Comparison of ENCODE assay signal across 9 cellular contexts in genomic region chr12:54052745-54053624, GRCh38. TPM values are rescaled to one million over a fixed set of nuclear protein-coding genes. Genes with fewer than 3 reads are reported as not detected.
DNase-seq lines count a peak whose midpoint lies in the region; ATAC-seq and TF ChIP-seq lines count a peak whose summit lies in the region.
"Had no signal": no experiment of that assay in that cellular context is flagged by ENCODE, and none has a peak within 500 bp of the region (broad histone marks: within the 10 kb centered on the region; RNA-seq: fewer than 3 reads in every experiment).

No MANE protein-coding gene starts in this region.

- H3K27me3 ChIP-seq in BE2C (no peaks in the 10 kb centered on the region), transverse colon (peaks cover 100% of the 10 kb centered on the region)

- peak overlapping the region; percentile 25 to 64 (median 52) for H3K27ac ChIP-seq in transverse colon

- in situ Hi-C loops in transverse colon (cut with MboI; ENCODE audit: low pct_ligation_motif_present in 1 of 4, low pct_unique_long_range_greater_than_20kb in 1 of 4, low sequenced_read_pairs in 3 of 4) = no loop called here

- WGBS in transverse colon (ENCODE audit: low coverage in 1 of 2), 2 donors = 21 to 29% methylated on average over 2 to 21 of the region's 23 CpGs

- TF ChIP-seq CTCF in BE2C (IDR thresholded peaks at IDR 0.05; ENCODE audit: low read depth, low read length) (no peak), transverse colon (IDR thresholded peaks at IDR 0.05) (no peak)

- H3K9me3 Mint-ChIP-seq in activated naive CD8-positive, alpha-beta T cell treated with anti-CD3 and anti-CD28 coated beads for 36 hours = no peaks in the 10 kb centered on the region

- DNase-seq in BE2C (peak; percentile 39), GM19238 (ENCODE audit: insufficient read length, low spot score) (peak; percentile 70), left lobe of liver (ENCODE audit: low spot score) (no peak), transverse colon (no peak), NCI-H510A (lab: John Stamatoyannopoulos, UW) (no peak), putamen (ENCODE audit: low spot score) (no peak)
- DNase-seq in activated naive CD8-positive, alpha-beta T cell treated with anti-CD3 and anti-CD28 coated beads for 36 hours = no peak

- peak overlapping the region; percentile 80 for H3K4me3 ChIP-seq in BE2C (ENCODE audit: low read depth, low read length)
- H3K4me3 ChIP-seq in transverse colon = peak overlapping the region; percentile 28 to 46 (median 41)

- ATAC-seq in HG03457 (IDR thresholded peaks at IDR 0.05; ENCODE audit: unreplicated experiment) = peak; percentile 63
- peak; percentile 21 for ATAC-seq in left lobe of liver

- peak overlapping the region; percentile 53 for H3K27ac Mint-ChIP-seq in activated naive CD8-positive, alpha-beta T cell treated with anti-CD3 and anti-CD28 coated beads for 36 hours

- peaks cover 8% of the 10 kb centered on the region for H3K36me3 ChIP-seq in BE2C
- H3K36me3 ChIP-seq in transverse colon = no peaks in the 10 kb centered on the region

- peak overlapping the region; percentile 68 for H3K4me3 Mint-ChIP-seq in activated naive CD8-positive, alpha-beta T cell treated with anti-CD3 and anti-CD28 coated beads for 36 hours

- peaks cover 28% of the 10 kb centered on the region for H3K4me1 Mint-ChIP-seq in activated naive CD8-positive, alpha-beta T cell treated with anti-CD3 and anti-CD28 coated beads for 36 hours

- TF ChIP-seq EP300 in transverse colon (IDR thresholded peaks at IDR 0.05; ENCODE audit: low read depth) = no peak

- peaks cover 93% of the 10 kb centered on the region for H3K27me3 Mint-ChIP-seq in activated naive CD8-positive, alpha-beta T cell treated with anti-CD3 and anti-CD28 coated beads for 36 hours

- no peak for TF ChIP-seq POLR2A in transverse colon (IDR thresholded peaks at IDR 0.05)

- H3K4me1 ChIP-seq in BE2C (peaks cover 15% of the 10 kb centered on the region), transverse colon (peaks cover 0 to 33% (median 16%) of the 10 kb centered on the region in 4 donors)

- H3K9me3 ChIP-seq in BE2C (no peaks in the 10 kb centered on the region), transverse colon (no peaks in the 10 kb centered on the region)

- intact Hi-C loops in transverse colon (cut with DNase I; ENCODE audit: low total_unique reads) = no loop called here

- H3K36me3 Mint-ChIP-seq in activated naive CD8-positive, alpha-beta T cell treated with anti-CD3 and anti-CD28 coated beads for 36 hours = no peaks in the 10 kb centered on the region

RNA-seq across cellular contexts. Expression of gene HOXC4, which starts 0.7 kb away (rescaled TPM):
- polyA plus RNA-seq in BE2C (2012; ENCODE audit: insufficient read depth, insufficient read length, low read depth) = 43.8 TPM
- total RNA-seq in activated naive CD8-positive, alpha-beta T cell treated with anti-CD3 and anti-CD28 coated beads for 36 hours = 1 to 10 TPM in 1 of 2 experiments, under 1 TPM in 1; 0.56 to 1.0 TPM
- total RNA-seq in left lobe of liver (0.10 TPM), transverse colon (under 1 TPM in 2 of 4 donors, not detected in 2; 0.64 to 0.68 TPM)
- total RNA-seq: lung microvascular endothelial cell had no signal

RNA-seq across cellular contexts. Expression of gene HOXC5, which starts 20.1 kb away (rescaled TPM):
- polyA plus RNA-seq in BE2C (2012; ENCODE audit: insufficient read depth, insufficient read length, low read depth) = 8.1 TPM
- total RNA-seq in activated naive CD8-positive, alpha-beta T cell treated with anti-CD3 and anti-CD28 coated beads for 36 hours = not detected
- total RNA-seq in left lobe of liver (not detected), transverse colon (under 1 TPM in 2 of 4 donors, not detected in 2; 0.27 to 0.60 TPM)
- total RNA-seq: lung microvascular endothelial cell had no signal

RNA-seq across cellular contexts. Expression of gene HOXC6, which starts 24.7 kb away (rescaled TPM):
- 45.2 TPM for polyA plus RNA-seq in BE2C (2012; ENCODE audit: insufficient read depth, insufficient read length, low read depth)
- not detected for total RNA-seq in activated naive CD8-positive, alpha-beta T cell treated with anti-CD3 and anti-CD28 coated beads for 36 hours
- total RNA-seq in left lobe of liver (not detected), transverse colon (under 1 TPM in 1 of 4 donors, not detected in 3; 0.48 TPM)
- total RNA-seq: lung microvascular endothelial cell had no signal

RNA-seq across cellular contexts. Expression of gene HOXC8, which starts 44.2 kb away (rescaled TPM):
- polyA plus RNA-seq in BE2C (2012; ENCODE audit: insufficient read depth, insufficient read length, low read depth) = 24.8 TPM
- not detected for total RNA-seq in activated naive CD8-positive, alpha-beta T cell treated with anti-CD3 and anti-CD28 coated beads for 36 hours
- total RNA-seq in left lobe of liver (not detected), transverse colon (not detected)
- total RNA-seq: lung microvascular endothelial cell had no signal

RNA-seq across cellular contexts. Expression of gene HOXC9, which starts 53.0 kb away (rescaled TPM):
- polyA plus RNA-seq in BE2C (2012; ENCODE audit: insufficient read depth, insufficient read length, low read depth) = 33.9 TPM
- not detected for total RNA-seq in activated naive CD8-positive, alpha-beta T cell treated with anti-CD3 and anti-CD28 coated beads for 36 hours
- not detected for total RNA-seq in left lobe of liver
- not detected for total RNA-seq in transverse colon
- total RNA-seq: lung microvascular endothelial cell had no signal

Comparison
In these comparisons a context has a peak if more than half of its experiments do, and no peak if none do; other contexts are left out.
1. DNase-seq: peak in BE2C (single experiment) and GM19238 (single experiment); none in activated naive CD8-positive, alpha-beta T cell treated with anti-CD3 and anti-CD28 coated beads for 36 hours (single experiment), left lobe of liver (single experiment), transverse colon (single experiment), NCI-H510A (single experiment) and putamen (single experiment).